37 cellular contexts compared by ENCODE assay signal in the genomic region with DNA sequence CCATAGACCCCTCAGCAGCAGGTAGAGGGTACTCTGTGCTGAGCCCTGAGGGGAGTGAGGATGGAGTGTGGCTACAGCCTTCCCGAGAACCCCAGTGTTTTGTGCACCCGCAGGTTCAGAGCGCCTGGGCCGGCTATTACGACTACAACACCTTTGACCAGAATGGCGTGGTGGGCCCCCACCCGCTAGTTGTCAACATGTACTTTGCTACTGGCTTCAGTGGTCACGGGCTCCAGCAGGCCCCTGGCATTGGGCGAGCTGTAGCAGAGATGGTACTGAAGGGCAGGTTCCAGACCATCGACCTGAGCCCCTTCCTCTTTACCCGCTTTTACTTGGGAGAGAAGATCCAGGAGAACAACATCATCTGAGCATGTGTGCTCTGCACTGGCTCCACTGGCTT.
"Had no signal": no experiment of that assay in that cellular context is flagged by ENCODE, and none has a peak within 500 bp of the region (broad histone marks: within the 10 kb centered on the region; RNA-seq: fewer than 3 reads in every experiment).

No MANE protein-coding gene starts in this region.

- H3K27me3 ChIP-seq: ascending aorta, cardiac muscle cell, MG63, Peyer's patch had no signal

- H3K4me3 Mint-ChIP-seq: activated B cell treated with CpG ODN at 0.5 μM for 24 hours; activated CD4-positive, alpha-beta memory T cell treated with anti-CD3 and anti-CD28 coated beads for 36 hours; activated CD8-positive, alpha-beta memory T cell treated with anti-CD3 and anti-CD28 coated beads, Interleukin-2, amount 10 ng/mL, durations not matched to agents 7 days and 5 days; activated naive CD4-positive, alpha-beta T cell treated with anti-CD3 and anti-CD28 coated beads, Interleukin-2, amount 50 U/mL, for 24 hours; activated naive CD8-positive, alpha-beta T cell treated with anti-CD3 and anti-CD28 coated beads, Interleukin-2, amount 10 ng/mL, durations not matched to agents 7 days and 5 days; central memory CD8-positive, alpha-beta T cell; T-cell; T-helper 17 cell had no signal

- DNase-seq: activated B cell treated with CpG ODN at 0.5 μM for 24 hours; activated CD4-positive, alpha-beta memory T cell treated with anti-CD3 and anti-CD28 coated beads for 36 hours; activated CD4-positive, alpha-beta T cell treated with anti-CD3 and anti-CD28 coated beads for 4 hours; activated CD4-positive, alpha-beta T cell treated with anti-CD3 and anti-CD28 coated beads, Interleukin-2, amount 50 U/mL, for 1 hour; activated CD4-positive, CD25-positive, alpha-beta regulatory T cell treated with anti-CD3 and anti-CD28 coated beads, Interleukin-2, amount 50 U/mL, for 72 hours; activated CD8-positive, alpha-beta memory T cell treated with anti-CD3 and anti-CD28 coated beads, Interleukin-2, amount 10 ng/mL, durations not matched to agents 7 days and 5 days; activated CD8-positive, alpha-beta memory T cell treated with anti-CD3 and anti-CD28 coated beads, Interleukin-2, amount 50 U/mL, for 48 hours; activated gamma-delta T cell; activated naive CD4-positive, alpha-beta T cell treated with Interleukin-2 at 50 U/mL for 16 hours; activated naive CD8-positive, alpha-beta T cell treated with anti-CD3 and anti-CD28 coated beads, Interleukin-2, amount 10 ng/mL, durations not matched to agents 7 days and 5 days; activated T-cell treated with anti-CD3 and anti-CD28 coated beads, Interleukin-2, amount 50 U/mL, for 48 hours; amygdala; Karpas-422; KBM-7; MG63; NCI-H1048; NCI-H1105 treated with DMSO at 0.1 percent for 48 hours; NCI-H1436; NCI-H1694; NCI-H1930; NCI-H345; NCI-H524 treated with DMSO at 0.1 percent for 48 hours; NCI-H748 treated with DMSO at 0.1 percent for 48 hours; NK-92 treated with Interleukin-12 subunit alpha and Interleukin-12 subunit beta, amount 100 ng/mL, for 24 hours; PC-3; Peyer's patch; RPMI8226; SIG-M5; T-cell; T-helper 17 cell; T1000 had no signal

- H3K27ac Mint-ChIP-seq: activated B cell treated with CpG ODN at 0.5 μM for 24 hours; activated CD4-positive, alpha-beta memory T cell treated with anti-CD3 and anti-CD28 coated beads for 36 hours; activated naive CD4-positive, alpha-beta T cell treated with anti-CD3 and anti-CD28 coated beads, Interleukin-2, amount 50 U/mL, for 24 hours; activated naive CD8-positive, alpha-beta T cell treated with anti-CD3 and anti-CD28 coated beads, Interleukin-2, amount 10 ng/mL, durations not matched to agents 7 days and 5 days; T-helper 17 cell had no signal

- H3K9me3 Mint-ChIP-seq: activated B cell treated with CpG ODN at 0.5 μM for 24 hours; activated CD4-positive, alpha-beta memory T cell treated with anti-CD3 and anti-CD28 coated beads for 36 hours; activated naive CD4-positive, alpha-beta T cell treated with anti-CD3 and anti-CD28 coated beads, Interleukin-2, amount 50 U/mL, for 24 hours; activated naive CD8-positive, alpha-beta T cell treated with anti-CD3 and anti-CD28 coated beads, Interleukin-2, amount 10 ng/mL, durations not matched to agents 7 days and 5 days; central memory CD8-positive, alpha-beta T cell; T-cell had no signal

- H3K4me3 ChIP-seq: ascending aorta, cardiac muscle cell, MG63, Peyer's patch had no signal

- ATAC-seq: activated CD8-positive, alpha-beta memory T cell treated with anti-CD3 and anti-CD28 coated beads, Interleukin-2, amount 10 ng/mL, durations not matched to agents 7 days and 5 days; PC-3; Right ventricle myocardium inferior; SK-N-SH treated with all-trans-retinoic acid at 6 μM for 48 hours; T-cell; T-helper 17 cell had no signal

- H3K27ac ChIP-seq: ascending aorta, cardiac muscle cell, Peyer's patch had no signal

- H3K27me3 Mint-ChIP-seq: activated B cell treated with CpG ODN at 0.5 μM for 24 hours; activated CD4-positive, alpha-beta memory T cell treated with anti-CD3 and anti-CD28 coated beads for 36 hours; activated CD8-positive, alpha-beta memory T cell treated with anti-CD3 and anti-CD28 coated beads, Interleukin-2, amount 10 ng/mL, durations not matched to agents 7 days and 5 days; activated naive CD4-positive, alpha-beta T cell treated with anti-CD3 and anti-CD28 coated beads, Interleukin-2, amount 50 U/mL, for 24 hours; activated naive CD8-positive, alpha-beta T cell treated with anti-CD3 and anti-CD28 coated beads, Interleukin-2, amount 10 ng/mL, durations not matched to agents 7 days and 5 days; central memory CD8-positive, alpha-beta T cell; T-cell; T-helper 17 cell had no signal

- H3K9me3 ChIP-seq: ascending aorta, MG63, Peyer's patch had no signal
